Comparison of ENCODE assay signal across 24 cellular contexts in genomic region chr7:26690135-26690534, GRCh38.
"Had no signal": no experiment of that assay in that cellular context is flagged by ENCODE, and none has a peak within 500 bp of the region (broad histone marks: within the 10 kb centered on the region; RNA-seq: fewer than 3 reads in every experiment).

No MANE protein-coding gene starts in this region.

- H3K4me3 ChIP-seq: left lung, right atrium auricular region, skin epidermis, tibial artery had no signal

- H3K36me3 Mint-ChIP-seq: brain; natural killer cell treated with Interleukin-12 subunit alpha and Interleukin-12 subunit beta and Interleukin-15 and Interleukin-18, amount 100 ng/mL, for 72 hours; WTC11 had no signal

- H3K4me3 Mint-ChIP-seq: activated CD4-positive, alpha-beta T cell treated with anti-CD3 and anti-CD28 coated beads, Interleukin-2, amount 10 ng/mL, durations not matched to agents 24 days and 14 days; activated CD8-positive, alpha-beta T cell treated with anti-CD3 and anti-CD28 coated beads, Interleukin-2, amount 10 ng/mL, durations not matched to agents 7 days and 5 days; activated naive CD8-positive, alpha-beta T cell treated with anti-CD3 and anti-CD28 coated beads for 36 hours; dendritic cell treated with granulocyte-macrophage colony-stimulating factor and Interleukin-4, amounts not matched to agents 40 ng/mL and 50 ng/mL, for 4 days; effector memory CD8-positive, alpha-beta T cell; natural killer cell treated with Interleukin-12 subunit alpha and Interleukin-12 subunit beta and Interleukin-15 and Interleukin-18, amount 100 ng/mL, for 72 hours; WTC11 had no signal

- ATAC-seq: activated CD8-positive, alpha-beta T cell treated with anti-CD3 and anti-CD28 coated beads, Interleukin-2, amount 10 ng/mL, durations not matched to agents 7 days and 5 days; effector memory CD8-positive, alpha-beta T cell; left lung; natural killer cell treated with Interleukin-12 subunit alpha and Interleukin-12 subunit beta and Interleukin-15 and Interleukin-18, amount 100 ng/mL, for 72 hours; WTC11 had no signal

- H3K9me3 ChIP-seq: left lung, right atrium auricular region, tibial artery had no signal

- H3K27me3 Mint-ChIP-seq: dendritic cell treated with granulocyte-macrophage colony-stimulating factor and Interleukin-4, amounts not matched to agents 40 ng/mL and 50 ng/mL, for 4 days; effector memory CD8-positive, alpha-beta T cell; natural killer cell treated with Interleukin-12 subunit alpha and Interleukin-12 subunit beta and Interleukin-15 and Interleukin-18, amount 100 ng/mL, for 72 hours; progenitor cell of endocrine pancreas had no signal

- H3K36me3 ChIP-seq: left lung, right atrium auricular region, tibial artery had no signal

- H3K27me3 ChIP-seq: left lung, right atrium auricular region, tibial artery had no signal

- H3K27ac Mint-ChIP-seq: activated CD4-positive, alpha-beta T cell treated with anti-CD3 and anti-CD28 coated beads, Interleukin-2, amount 10 ng/mL, durations not matched to agents 24 days and 14 days; activated CD8-positive, alpha-beta T cell treated with anti-CD3 and anti-CD28 coated beads, Interleukin-2, amount 10 ng/mL, durations not matched to agents 7 days and 5 days; activated naive CD8-positive, alpha-beta T cell treated with anti-CD3 and anti-CD28 coated beads for 36 hours; dendritic cell treated with granulocyte-macrophage colony-stimulating factor and Interleukin-4, amounts not matched to agents 40 ng/mL and 50 ng/mL, for 4 days; effector memory CD8-positive, alpha-beta T cell; natural killer cell treated with Interleukin-12 subunit alpha and Interleukin-12 subunit beta and Interleukin-15 and Interleukin-18, amount 100 ng/mL, for 72 hours; progenitor cell of endocrine pancreas; WTC11 had no signal

- H3K4me1 Mint-ChIP-seq: activated naive CD8-positive, alpha-beta T cell treated with anti-CD3 and anti-CD28 coated beads for 36 hours had no signal

- H3K9me3 Mint-ChIP-seq: activated CD4-positive, alpha-beta T cell treated with anti-CD3 and anti-CD28 coated beads, Interleukin-2, amount 10 ng/mL, durations not matched to agents 24 days and 14 days; activated naive CD8-positive, alpha-beta T cell treated with anti-CD3 and anti-CD28 coated beads for 36 hours; dendritic cell treated with granulocyte-macrophage colony-stimulating factor and Interleukin-4, amounts not matched to agents 40 ng/mL and 50 ng/mL, for 4 days; effector memory CD8-positive, alpha-beta T cell; natural killer cell treated with Interleukin-12 subunit alpha and Interleukin-12 subunit beta and Interleukin-15 and Interleukin-18, amount 100 ng/mL, for 72 hours; WTC11 had no signal

- H3K4me1 ChIP-seq: right atrium auricular region had no signal

- H3K27ac ChIP-seq: right atrium auricular region, skin epidermis, tibial artery had no signal

- FAIRE-seq: islet of Langerhans, TTC549, urothelium cell line had no signal

- DNase-seq: activated CD4-positive, alpha-beta T cell treated with anti-CD3 and anti-CD28 coated beads, Interleukin-2, amount 10 ng/mL, durations not matched to agents 24 days and 14 days; activated CD8-positive, alpha-beta memory T cell treated with anti-CD3 and anti-CD28 coated beads, Interleukin-2, amount 50 U/mL, for 48 hours; activated CD8-positive, alpha-beta T cell treated with anti-CD3 and anti-CD28 coated beads, Interleukin-2, amount 10 ng/mL, durations not matched to agents 7 days and 5 days; activated gamma-delta T cell treated with Interleukin-2 at 50 U/mL for 16 hours; activated naive CD8-positive, alpha-beta T cell treated with anti-CD3 and anti-CD28 coated beads for 36 hours; amygdala; effector memory CD8-positive, alpha-beta T cell; left lung; mesenchymal stem cell; occipital lobe; stimulated activated CD4-positive, alpha-beta T cell treated with anti-CD3 and anti-CD28 coated beads, Interleukin-15, amount 100 ng/mL, for 24 hours; stimulated activated CD4-positive, alpha-beta T cell treated with anti-CD3 and anti-CD28 coated beads, Interleukin-4, amount 100 ng/mL, for 1 hour; stimulated activated naive CD4-positive, alpha-beta T cell; tibial artery had no signal
